Comparison of ENCODE assay signal across 22 cellular contexts in genomic region chr17:79652999-79653643, GRCh38. TPM values are rescaled to one million over a fixed set of nuclear protein-coding genes. Genes with fewer than 3 reads are reported as not detected.
A peak's percentile ranks its signal among the peaks of the same experiment; 100 is the strongest.
DNase-seq lines count a peak whose midpoint lies in the region; ATAC-seq and TF ChIP-seq lines count a peak whose summit lies in the region.
"Had no signal": no experiment of that assay in that cellular context is flagged by ENCODE, and none has a peak within 500 bp of the region (broad histone marks: within the 10 kb centered on the region; RNA-seq: fewer than 3 reads in every experiment).

No MANE protein-coding gene starts in this region.

- H3K27ac ChIP-seq in right atrium auricular region (no peak overlapping the region), sigmoid colon (peak overlapping the region in 3 of 4 donors; percentile 77 to 95 (median 84)), Peyer's patch (no peak overlapping the region)

- no peaks in the 10 kb centered on the region for H3K4me1 ChIP-seq in right atrium auricular region
- H3K4me1 ChIP-seq in sigmoid colon = peaks cover 0 to 71% (median 50%) of the 10 kb centered on the region in 4 donors
- H3K4me1 ChIP-seq in Peyer's patch = no peaks in the 10 kb centered on the region

- H3K9me3 ChIP-seq in right atrium auricular region = no peaks in the 10 kb centered on the region
- no peaks in the 10 kb centered on the region for H3K9me3 ChIP-seq in sigmoid colon
- H3K9me3 ChIP-seq in Peyer's patch = no peaks in the 10 kb centered on the region
- H3K9me3 ChIP-seq: SK-N-SH had no signal

- intact Hi-C loops in cardiac septum (cut with DNase I) = no loop called here
- intact Hi-C loops in sigmoid colon (cut with DNase I) = no loop called here

- H3K36me3 ChIP-seq in right atrium auricular region = no peaks in the 10 kb centered on the region
- no peaks in the 10 kb centered on the region for H3K36me3 ChIP-seq in sigmoid colon
- no peaks in the 10 kb centered on the region for H3K36me3 ChIP-seq in Peyer's patch

- H3K27me3 ChIP-seq in right atrium auricular region = peaks cover 0 to 5% of the 10 kb centered on the region in 2 donors
- H3K27me3 ChIP-seq in sigmoid colon = no peaks in the 10 kb centered on the region
- no peaks in the 10 kb centered on the region for H3K27me3 ChIP-seq in Peyer's patch

- TF ChIP-seq CTCF in right atrium auricular region (IDR thresholded peaks at IDR 0.05) (no peak), sigmoid colon (IDR thresholded peaks at IDR 0.05) (no peak), Peyer's patch (IDR thresholded peaks at IDR 0.05) (no peak)

- TF ChIP-seq POLR2A in sigmoid colon (IDR thresholded peaks at IDR 0.05) (no peak), Peyer's patch (IDR thresholded peaks at IDR 0.05) (no peak)

- DNase-seq in right atrium auricular region (ENCODE audit: low spot score) (peak; percentile 13), cardiac septum (ENCODE audit: low spot score) (no peak), left lobe of liver (ENCODE audit: low spot score) (peak; percentile 12), sigmoid colon (peak; percentile 82), Peyer's patch (no peak)
- DNase-seq in activated CD4-positive, alpha-beta T cell treated with anti-CD3 and anti-CD28 coated beads for 4 hours = no peak
- DNase-seq: 8988T, ACHN, Calu3, DMS153, DND-41, NCI-H2029, NCI-H446, NCI-H524 treated with DMSO at 0.1 percent for 48 hours, NCI-H774, SK-N-SH had no signal

- H3K4me3 ChIP-seq in right atrium auricular region (no peak overlapping the region), sigmoid colon (no peak overlapping the region), Peyer's patch (no peak overlapping the region)
- H3K4me3 ChIP-seq: GM23338 had no signal

- 78 to 86% methylated on average over 9 of the region's 9 CpGs for WGBS in sigmoid colon, 2 donors

- TF ChIP-seq EP300 in sigmoid colon (IDR thresholded peaks at IDR 0.05) = peak; percentile 25 to 71 (median 40)

- ATAC-seq in left lobe of liver = no peak
- no peak for ATAC-seq in HG03342 (IDR thresholded peaks at IDR 0.05; ENCODE audit: unreplicated experiment)
- no peak for ATAC-seq in GM21526 (IDR thresholded peaks at IDR 0.05; ENCODE audit: low FRiP score, unreplicated experiment)
- ATAC-seq: GM23338, HepG2 had no signal

RNA-seq across cellular contexts. Expression of gene RBFOX3, which starts 42.3 kb away (rescaled TPM):
- not detected for total RNA-seq in right atrium auricular region
- total RNA-seq in cardiac septum = not detected
- not detected for total RNA-seq in left lobe of liver
- 10 to 100 TPM; 30.1 to 82.9 (median 49.5) TPM for total RNA-seq in sigmoid colon
- polyA plus RNA-seq in sigmoid colon = 1 to 10 TPM in 2 of 3 donors, not detected in 1; 1.2 to 2.4 TPM
- under 1 TPM in 1 of 4 donors, not detected in 3; 0.40 TPM for total RNA-seq in Peyer's patch
- total RNA-seq: Calu3, HepG2, LHCN-M2, MCF 10A had no signal
- polyA plus RNA-seq: HepG2, SK-N-SH had no signal

Comparison
In these comparisons a context has a peak if more than half of its experiments do, and no peak if none do; other contexts are left out.
1. DNase-seq: peak in right atrium auricular region (single experiment), left lobe of liver (single experiment) and sigmoid colon (single experiment); none in cardiac septum (single experiment), Peyer's patch (0 of 3) and activated CD4-positive, alpha-beta T cell treated with anti-CD3 and anti-CD28 coated beads for 4 hours (0 of 2).
2. H3K27ac ChIP-seq: peak in sigmoid colon (3 of 4); none in right atrium auricular region (0 of 2) and Peyer's patch (0 of 4).
3. RNA of gene RBFOX3, which starts 42.3 kb away (total RNA-seq): 30.1 to 82.9 TPM in sigmoid colon; 0.40 TPM in Peyer's patch, not detected in cardiac septum (single experiment), not detected in right atrium auricular region and not detected in left lobe of liver (single experiment); every median in the first group is over 10 times any median in the second.